In the genomic region with DNA sequence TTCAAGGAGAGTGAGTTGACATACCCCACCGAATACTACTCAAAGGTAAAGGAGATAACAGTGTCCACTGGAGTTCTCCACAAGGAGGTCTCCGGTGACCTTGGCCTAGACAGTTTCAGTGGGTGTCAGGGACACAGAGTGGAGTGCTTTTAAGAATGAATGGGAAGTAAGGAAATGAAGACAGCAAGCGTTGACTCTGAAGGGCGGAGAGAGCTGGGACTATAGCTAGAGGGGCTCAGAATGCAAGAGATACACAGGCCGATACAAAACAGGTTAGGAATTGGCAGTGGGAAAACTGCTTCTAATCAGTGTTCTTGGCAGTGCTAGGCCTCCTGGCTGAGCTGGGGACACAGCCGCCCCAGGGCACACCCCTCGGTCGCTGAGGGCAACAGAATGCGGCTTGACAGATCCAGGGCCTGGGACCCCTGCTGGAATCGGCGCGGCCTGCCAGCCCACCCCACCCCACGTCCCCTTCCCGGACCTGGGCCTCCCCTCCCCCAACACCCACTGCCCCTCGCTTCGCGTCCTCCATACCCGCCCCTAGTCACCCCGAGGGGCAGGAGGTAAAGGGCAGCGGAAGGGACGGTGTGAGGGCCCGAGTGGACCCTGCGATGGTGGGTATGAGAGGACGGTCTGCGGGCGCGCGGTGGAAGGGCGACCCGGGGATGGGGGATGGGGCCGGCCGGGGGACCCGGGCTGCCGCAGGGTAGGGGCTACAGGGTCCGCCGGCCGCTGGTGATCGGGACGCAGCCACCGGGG, we compare ENCODE assay signal across 9 cellular contexts. TPM values are rescaled to one million over a fixed set of nuclear protein-coding genes. Genes with fewer than 3 reads are reported as not detected.
A peak's percentile ranks its signal among the peaks of the same experiment; 100 is the strongest.
DNase-seq lines count a peak whose midpoint lies in the region; ATAC-seq and TF ChIP-seq lines count a peak whose summit lies in the region.
"Had no signal": no experiment of that assay in that cellular context is flagged by ENCODE, and none has a peak within 500 bp of the region (broad histone marks: within the 10 kb centered on the region; RNA-seq: fewer than 3 reads in every experiment).

No MANE protein-coding gene starts in this region.

- H3K9me3 ChIP-seq in RWPE2 (ENCODE audit: severe bottlenecking) = no peaks in the 10 kb centered on the region
- no peaks in the 10 kb centered on the region for H3K9me3 ChIP-seq in heart right ventricle
- no peaks in the 10 kb centered on the region for H3K9me3 ChIP-seq in skeletal muscle satellite cell (replicated peaks; ENCODE audit: low read length)

- TF ChIP-seq CTCF in RWPE2 (IDR thresholded peaks at IDR 0.05; ENCODE audit: poor library complexity, severe bottlenecking) (no peak), heart right ventricle (IDR thresholded peaks at IDR 0.05) (no peak), GM20000 (IDR thresholded peaks at IDR 0.05; ENCODE audit: extremely low read depth, missing control alignments) (no peak)

- peak overlapping the region; percentile 89 for H3K4me2 ChIP-seq in skeletal muscle satellite cell (ENCODE audit: low read length)

- ATAC-seq in RWPE2 (ENCODE audit: low read depth) = peak; percentile 17
- ATAC-seq in heart right ventricle = peak; percentile 29 to 73 (median 53)

- intact Hi-C loops in activated CD4-positive, alpha-beta T cell treated with anti-CD3 and anti-CD28 coated beads, Interleukin-2, amount 10 ng/mL, durations not matched to agents 24 days and 14 days (cut with micrococcal nuclease) = loop anchor here (1.0 to 10.0 kb wide), 6 partner anchors 16 to 734 kb away; partner anchors contain the start of genes ARFIP2, CNGA4, FHIP1B and ILK
- intact Hi-C loops in heart right ventricle (cut with DNase I) = loop anchor here in 1 of 10 donors (5.0 kb wide), 1 partner anchor 36 kb away; no protein-coding TSS in a partner anchor

- H3K27me3 Mint-ChIP-seq in activated CD4-positive, alpha-beta T cell treated with anti-CD3 and anti-CD28 coated beads, Interleukin-2, amount 10 ng/mL, durations not matched to agents 24 days and 14 days = peaks cover 26% of the 10 kb centered on the region
- H3K27me3 Mint-ChIP-seq: activated naive CD4-positive, alpha-beta T cell treated with anti-CD3 and anti-CD28 coated beads, Interleukin-2, amount 50 U/mL, for 24 hours had no signal

- no peaks in the 10 kb centered on the region for H3K9me3 Mint-ChIP-seq in activated CD4-positive, alpha-beta T cell treated with anti-CD3 and anti-CD28 coated beads, Interleukin-2, amount 10 ng/mL, durations not matched to agents 24 days and 14 days
- H3K9me3 Mint-ChIP-seq: activated naive CD4-positive, alpha-beta T cell treated with anti-CD3 and anti-CD28 coated beads, Interleukin-2, amount 50 U/mL, for 24 hours had no signal

- H3K4me1 ChIP-seq in RWPE2 (ENCODE audit: insufficient read depth, poor library complexity, severe bottlenecking) = peaks cover 3% of the 10 kb centered on the region
- H3K4me1 ChIP-seq in heart right ventricle = peaks cover 4 to 42% (median 18%) of the 10 kb centered on the region in 9 donors
- H3K4me1 ChIP-seq in skeletal muscle satellite cell (ENCODE audit: control insufficient read depth, insufficient read depth, low read length) = peaks cover 10% of the 10 kb centered on the region

- no peaks in the 10 kb centered on the region for H3K27me3 ChIP-seq in RWPE2 (ENCODE audit: insufficient read depth, poor library complexity, severe bottlenecking)
- peaks cover 0 to 15% (median 0%) of the 10 kb centered on the region in 7 donors for H3K27me3 ChIP-seq in heart right ventricle
- peaks cover 8% of the 10 kb centered on the region for H3K27me3 ChIP-seq in skeletal muscle satellite cell (ENCODE audit: control insufficient read depth, insufficient read depth, low read length)

- H3K9ac ChIP-seq in skeletal muscle satellite cell (ENCODE audit: low read depth, low read length) = peak overlapping the region; percentile 89

- no peak overlapping the region for H3K4me3 Mint-ChIP-seq in activated CD4-positive, alpha-beta T cell treated with anti-CD3 and anti-CD28 coated beads, Interleukin-2, amount 10 ng/mL, durations not matched to agents 24 days and 14 days

- H3K4me3 ChIP-seq in RWPE2 (ENCODE audit: severe bottlenecking) (peak overlapping the region; percentile 100), heart right ventricle (peak overlapping the region; percentile 84 to 100 (median 98)), skeletal muscle satellite cell (ENCODE audit: low read length) (peak overlapping the region; percentile 97)

- H3K4me1 Mint-ChIP-seq in activated CD4-positive, alpha-beta T cell treated with anti-CD3 and anti-CD28 coated beads, Interleukin-2, amount 10 ng/mL, durations not matched to agents 24 days and 14 days = peaks cover 3% of the 10 kb centered on the region

- H3K36me3 Mint-ChIP-seq in activated CD4-positive, alpha-beta T cell treated with anti-CD3 and anti-CD28 coated beads, Interleukin-2, amount 10 ng/mL, durations not matched to agents 24 days and 14 days (ENCODE audit: low read depth) = no peaks in the 10 kb centered on the region
- H3K36me3 Mint-ChIP-seq: activated naive CD4-positive, alpha-beta T cell treated with anti-CD3 and anti-CD28 coated beads, Interleukin-2, amount 50 U/mL, for 24 hours had no signal

- WGBS in heart right ventricle, 2 donors = 2% methylated on average over 40 of the region's 40 CpGs

- peak; percentile 71 for DNase-seq in activated CD4-positive, alpha-beta T cell treated with anti-CD3 and anti-CD28 coated beads, Interleukin-2, amount 10 ng/mL, durations not matched to agents 24 days and 14 days
- DNase-seq in activated CD4-positive, alpha-beta T cell treated with anti-CD3 and anti-CD28 coated beads, Interleukin-2, amount 50 U/mL, for 1 hour = no peak
- DNase-seq in RWPE2 (ENCODE audit: low spot score) (no peak), heart right ventricle (peak; percentile 21 to 43), LoVo (ENCODE audit: low spot score) (no peak), NCI-H187 treated with DMSO at 0.1 percent for 48 hours (lab: John Stamatoyannopoulos, UW) (no peak), GM20000 (ENCODE audit: low spot score) (no peak)

- H3K27ac Mint-ChIP-seq in activated CD4-positive, alpha-beta T cell treated with anti-CD3 and anti-CD28 coated beads, Interleukin-2, amount 10 ng/mL, durations not matched to agents 24 days and 14 days = no peak overlapping the region
- H3K27ac Mint-ChIP-seq: activated naive CD4-positive, alpha-beta T cell treated with anti-CD3 and anti-CD28 coated beads, Interleukin-2, amount 50 U/mL, for 24 hours had no signal

- H3K27ac ChIP-seq in RWPE2 (ENCODE audit: poor library complexity, severe bottlenecking) (no peak overlapping the region), heart right ventricle (peak overlapping the region; percentile 79 to 99 (median 96))

- H3K36me3 ChIP-seq in RWPE2 (ENCODE audit: low read depth) = no peaks in the 10 kb centered on the region
- no peaks in the 10 kb centered on the region for H3K36me3 ChIP-seq in heart right ventricle
- no peaks in the 10 kb centered on the region for H3K36me3 ChIP-seq in skeletal muscle satellite cell (ENCODE audit: insufficient read depth, low read length)

RNA-seq across cellular contexts. Expression of gene APBB1, which starts 0.5 kb away (rescaled TPM):
- total RNA-seq in activated CD4-positive, alpha-beta T cell treated with anti-CD3 and anti-CD28 coated beads, Interleukin-2, amount 10 ng/mL, durations not matched to agents 24 days and 14 days = 24.1 TPM in 2 replicates
- 10 to 100 TPM; 54.3 to 93.3 (median 65.2) TPM for total RNA-seq in heart right ventricle
- 10 to 100 TPM; 86.1 to 90.6 TPM for polyA plus RNA-seq in heart right ventricle
- total RNA-seq in skeletal muscle satellite cell (2012; rRNA removed) = 18.5 and 23.2 TPM in 2 replicates

RNA-seq across cellular contexts. Expression of gene HPX, which starts 22.4 kb away (rescaled TPM):
- not detected in 2 replicates for total RNA-seq in activated CD4-positive, alpha-beta T cell treated with anti-CD3 and anti-CD28 coated beads, Interleukin-2, amount 10 ng/mL, durations not matched to agents 24 days and 14 days
- total RNA-seq in heart right ventricle = under 1 TPM in 5 of 10 donors, not detected in 5; 0.33 to 0.55 (median 0.40) TPM
- under 1 TPM; 0.22 to 0.73 TPM for polyA plus RNA-seq in heart right ventricle
- total RNA-seq in skeletal muscle satellite cell (2012; rRNA removed) = 2.2 TPM in 1 of 2 replicates, not detected in the other

RNA-seq across cellular contexts. Expression of gene SMPD1, which starts 28.1 kb away (rescaled TPM):
- 9.4 and 10.0 TPM in 2 replicates for total RNA-seq in activated CD4-positive, alpha-beta T cell treated with anti-CD3 and anti-CD28 coated beads, Interleukin-2, amount 10 ng/mL, durations not matched to agents 24 days and 14 days
- total RNA-seq in heart right ventricle = 10 to 100 TPM; 57.4 to 88.1 (median 67.6) TPM
- polyA plus RNA-seq in heart right ventricle = 10 to 100 TPM; 53.8 to 62.1 TPM
- 30.1 and 30.7 TPM in 2 replicates for total RNA-seq in skeletal muscle satellite cell (2012; rRNA removed)

RNA-seq across cellular contexts. Expression of gene TRIM3, which starts 55.4 kb away (rescaled TPM):
- 3.4 and 4.1 TPM in 2 replicates for total RNA-seq in activated CD4-positive, alpha-beta T cell treated with anti-CD3 and anti-CD28 coated beads, Interleukin-2, amount 10 ng/mL, durations not matched to agents 24 days and 14 days
- 10 to 100 TPM in 3 of 10 donors, 1 to 10 TPM in 7; 6.3 to 12.7 (median 8.7) TPM for total RNA-seq in heart right ventricle
- 10 to 100 TPM; 14.5 to 14.6 TPM for polyA plus RNA-seq in heart right ventricle
- 12.7 and 13.8 TPM in 2 replicates for total RNA-seq in skeletal muscle satellite cell (2012; rRNA removed)

Comparison
In these comparisons a context has a peak if more than half of its experiments do, and no peak if none do; other contexts are left out.
1. DNase-seq: peak in activated CD4-positive, alpha-beta T cell treated with anti-CD3 and anti-CD28 coated beads, Interleukin-2, amount 10 ng/mL, durations not matched to agents 24 days and 14 days (single experiment) and heart right ventricle (2 of 2); none in activated CD4-positive, alpha-beta T cell treated with anti-CD3 and anti-CD28 coated beads, Interleukin-2, amount 50 U/mL, for 1 hour (single experiment), RWPE2 (single experiment), LoVo (single experiment), NCI-H187 treated with DMSO at 0.1 percent for 48 hours (single experiment) and GM20000 (single experiment).
2. Peak in every context shown above with its lines, with median percentiles within 50 percentile points of each other: H3K4me3 ChIP-seq.